In the genomic region with DNA sequence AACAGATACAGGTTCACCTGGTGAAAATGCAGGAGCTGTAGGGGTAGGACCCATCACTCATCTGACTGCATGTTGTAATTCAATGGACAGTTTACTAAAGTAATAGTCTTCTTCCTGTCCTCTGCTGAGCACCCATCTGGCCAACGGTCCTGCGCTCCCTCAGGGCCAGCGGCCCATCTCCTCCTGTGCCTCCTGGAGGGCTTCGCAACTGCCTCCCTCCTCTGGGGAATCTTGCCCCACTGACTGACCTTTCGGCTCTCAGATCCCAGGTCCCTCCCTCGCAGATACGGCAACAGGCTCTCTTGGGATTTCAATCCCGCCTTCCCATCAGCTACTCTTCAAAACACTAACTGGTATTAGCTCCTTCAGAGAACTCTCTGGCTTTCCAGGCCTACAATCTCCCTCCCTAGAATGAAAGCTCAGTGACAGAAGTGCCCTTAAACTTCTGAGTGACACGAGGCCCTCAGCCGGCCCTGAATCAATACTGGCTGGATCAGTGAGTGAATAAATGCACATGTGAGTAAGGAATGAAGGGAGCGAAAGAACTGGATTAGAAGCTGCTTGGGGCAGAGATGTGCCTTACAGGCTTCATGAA, we compare ENCODE assay signal across 8 cellular contexts. TPM values are rescaled to one million over a fixed set of nuclear protein-coding genes. Genes with fewer than 3 reads are reported as not detected.
A peak's percentile ranks its signal among the peaks of the same experiment; 100 is the strongest.
DNase-seq lines count a peak whose midpoint lies in the region; ATAC-seq, FAIRE-seq and TF ChIP-seq lines count a peak whose summit lies in the region.

No MANE protein-coding gene starts in this region.

- peaks cover 17 to 32% (median 18%) of the 10 kb centered on the region in 7 donors for H3K4me1 Mint-ChIP-seq in naive thymus-derived CD4-positive, alpha-beta T cell

- no peaks in the 10 kb centered on the region for H3K27me3 Mint-ChIP-seq in naive thymus-derived CD4-positive, alpha-beta T cell

- H3K9ac ChIP-seq in HUES6 (ENCODE audit: low read length): peak overlapping the region; percentile 90

- H3K27ac ChIP-seq in HUES6 (ENCODE audit: low read depth, low read length): no peak overlapping the region
- peak overlapping the region; percentile 79 to 88 for H3K27ac ChIP-seq in breast epithelium
- H3K27ac ChIP-seq in naive thymus-derived CD4-positive, alpha-beta T cell (ENCODE audit: low read depth, low read length): peak overlapping the region; percentile 79

- H3K27ac Mint-ChIP-seq in naive thymus-derived CD4-positive, alpha-beta T cell: peak overlapping the region; percentile 77 to 100 (median 93)

- H3K4me3 ChIP-seq in BE2C (ENCODE audit: low read depth, low read length) (peak overlapping the region; percentile 74), HUES6 (ENCODE audit: low read depth, low read length) (peak overlapping the region; percentile 85), breast epithelium (peak overlapping the region; percentile 66 to 90 (median 71))
- H3K4me3 ChIP-seq in naive thymus-derived CD4-positive, alpha-beta T cell (ENCODE audit: low read length): peak overlapping the region; percentile 93

- TF ChIP-seq CTCF in BE2C (IDR thresholded peaks at IDR 0.05; ENCODE audit: low read depth, low read length) (no peak), breast epithelium (IDR thresholded peaks at IDR 0.05) (no peak)

- CTCF ChIA-PET in naive thymus-derived CD4-positive, alpha-beta T cell (lab: Charles Lee): no interaction called here

- H3K27me3 ChIP-seq in BE2C (no peaks in the 10 kb centered on the region), HUES6 (ENCODE audit: control insufficient read depth, insufficient read depth, low read length) (no peaks in the 10 kb centered on the region), breast epithelium (no peaks in the 10 kb centered on the region)
- H3K27me3 ChIP-seq in naive thymus-derived CD4-positive, alpha-beta T cell (ENCODE audit: control insufficient read depth in 2 of 2, insufficient read depth in 2 of 2, low read length in 2 of 2): no peaks in the 10 kb centered on the region

- H3K4me3 Mint-ChIP-seq in naive thymus-derived CD4-positive, alpha-beta T cell: peak overlapping the region; percentile 87 to 99 (median 93)

- H3K9me3 ChIP-seq in BE2C (no peaks in the 10 kb centered on the region), HUES6 (ENCODE audit: control insufficient read depth, insufficient read depth, low read depth, low read length) (no peaks in the 10 kb centered on the region), breast epithelium (no peaks in the 10 kb centered on the region)
- H3K9me3 ChIP-seq in naive thymus-derived CD4-positive, alpha-beta T cell (ENCODE audit: control insufficient read depth in 2 of 3, low read length in 3 of 3): no peaks in the 10 kb centered on the region

- no peak for FAIRE-seq in H54 (lab: Jason Lieb, UNC)

- TF ChIP-seq POLR2A in breast epithelium (IDR thresholded peaks at IDR 0.05): no peak
- no peak for TF ChIP-seq POLR2A in H54 (IDR thresholded peaks at IDR 0.05; ENCODE audit: low read depth, low read length)

- no peak for DNase-seq in BE2C
- DNase-seq in breast epithelium (ENCODE audit: low spot score in 2 of 2): no peak
- no peak for DNase-seq in naive thymus-derived CD4-positive, alpha-beta T cell
- no peak for DNase-seq in H54 (ENCODE audit: insufficient read length, low spot score)
- no peak for DNase-seq in NAMALWA (ENCODE audit: low spot score)

- H3K4me1 ChIP-seq in BE2C (no peaks in the 10 kb centered on the region), HUES6 (ENCODE audit: control insufficient read depth, insufficient read depth, low read length) (peaks cover 13% of the 10 kb centered on the region), breast epithelium (peaks cover 11 to 18% of the 10 kb centered on the region in 2 donors)
- peaks cover 16 to 18% of the 10 kb centered on the region in 2 donors for H3K4me1 ChIP-seq in naive thymus-derived CD4-positive, alpha-beta T cell (ENCODE audit: control insufficient read depth in 2 of 2, insufficient read depth in 2 of 2, low read length in 2 of 2)

- no peak for ATAC-seq in naive thymus-derived CD4-positive, alpha-beta T cell
- ATAC-seq in HG03571 (IDR thresholded peaks at IDR 0.05; ENCODE audit: unreplicated experiment) (no peak), HG02571 (IDR thresholded peaks at IDR 0.05; ENCODE audit: unreplicated experiment) (no peak)

- intact Hi-C loops in breast epithelium (cut with DNase I; ENCODE audit: low total_unique reads): no loop called here
- intact Hi-C loops in naive thymus-derived CD4-positive, alpha-beta T cell (cut with micrococcal nuclease): loop anchor here (2.0 to 10.0 kb wide), 6 partner anchors 23 to 1265 kb away; a partner anchor contains a TSS

- peaks cover 0 to 2% (median 0%) of the 10 kb centered on the region in 5 donors for H3K36me3 Mint-ChIP-seq in naive thymus-derived CD4-positive, alpha-beta T cell

- H3K36me3 ChIP-seq in BE2C (no peaks in the 10 kb centered on the region), HUES6 (ENCODE audit: control insufficient read depth, insufficient read depth, low read length) (no peaks in the 10 kb centered on the region), breast epithelium (no peaks in the 10 kb centered on the region)
- no peaks in the 10 kb centered on the region for H3K36me3 ChIP-seq in naive thymus-derived CD4-positive, alpha-beta T cell (ENCODE audit: control insufficient read depth in 2 of 3, insufficient read depth in 3 of 3, low read length in 3 of 3)

- POLR2A ChIA-PET in naive thymus-derived CD4-positive, alpha-beta T cell (lab: Charles Lee): interaction anchor here (0.7 to 2.1 kb wide), 3 partner anchors 94 to 1152 kb away, joined by 4 to 9 read pairs (median 4); a partner anchor contains a TSS

- H3K9me3 Mint-ChIP-seq in naive thymus-derived CD4-positive, alpha-beta T cell: no peaks in the 10 kb centered on the region

RNA-seq across cellular contexts. Expression of a gene that starts 1.3 kb away (rescaled TPM):
- 14.5 TPM for polyA plus RNA-seq in BE2C (2012; ENCODE audit: insufficient read depth, insufficient read length, low read depth)
- 100 to 1,000 TPM in 1 of 3 donors, 10 to 100 TPM in 2; 37.3 to 151 (median 52.4) TPM for total RNA-seq in breast epithelium
- total RNA-seq in naive thymus-derived CD4-positive, alpha-beta T cell: 10 to 100 TPM in 4 of 5 experiments, 1 to 10 TPM in 1; 9.5 to 15.0 (median 12.1) TPM
- polyA plus RNA-seq in naive thymus-derived CD4-positive, alpha-beta T cell: 10 to 100 TPM; 22.7 to 34.1 TPM
